1 cellular context compared by ENCODE assay signal in genomic region chr12:119381471-119382235, GRCh38.
TF ChIP-seq lines count a peak whose summit lies in the region.

No MANE protein-coding gene starts in this region.

TF ChIP-seq in H1, 55 proteins besides CTCF, POLR2A, EP300 and RAD21 (continued from another document):
- no peak for TF ChIP-seq SAP30 (IDR thresholded peaks at IDR 0.05; ENCODE audit: insufficient read depth, insufficient replicate concordance, low read length)
- TF ChIP-seq CHD2 (IDR thresholded peaks at IDR 0.05; ENCODE audit: low read length): no peak
- no peak for TF ChIP-seq JUN (IDR thresholded peaks at IDR 0.05; ENCODE audit: low read depth, low read length)
- TF ChIP-seq SIX5 (IDR thresholded peaks at IDR 0.05; ENCODE audit: low read depth, low read length): no peak
- no peak for TF ChIP-seq GTF2F1 (IDR thresholded peaks at IDR 0.05; ENCODE audit: borderline replicate concordance, low read depth, low read length)
- TF ChIP-seq CBX8 (IDR thresholded peaks at IDR 0.05; ENCODE audit: borderline replicate concordance, low read depth, low read length): no peak
- no peak for TF ChIP-seq E2F6 (IDR thresholded peaks at IDR 0.05)
- TF ChIP-seq CTBP2 (IDR thresholded peaks at IDR 0.05; ENCODE audit: borderline replicate concordance, insufficient read depth, insufficient read length, low read length): no peak
- no peak for TF ChIP-seq SUZ12 (IDR thresholded peaks at IDR 0.05; ENCODE audit: low read length)
- TF ChIP-seq RBBP5 (IDR thresholded peaks at IDR 0.05; ENCODE audit: borderline replicate concordance, low read depth, low read length): no peak
- no peak for TF ChIP-seq PHF8 (conservative IDR thresholded peaks at IDR 0.05; ENCODE audit: low read depth, low read length)
- TF ChIP-seq ATF3 (IDR thresholded peaks at IDR 0.05; ENCODE audit: insufficient read depth, low read depth, low read length): no peak
